12 cellular contexts compared by ENCODE assay signal in genomic region chr19:5228932-5229777, GRCh38.
DNase-seq lines count a peak whose midpoint lies in the region; ATAC-seq and TF ChIP-seq lines count a peak whose summit lies in the region.
"Had no signal": no experiment of that assay in that cellular context is flagged by ENCODE, and none has a peak within 500 bp of the region (broad histone marks: within the 10 kb centered on the region; RNA-seq: fewer than 3 reads in every experiment).

No MANE protein-coding gene starts in this region.

- H3K36me3 ChIP-seq in skeletal muscle satellite cell (ENCODE audit: insufficient read depth, low read length): no peaks in the 10 kb centered on the region
- H3K36me3 ChIP-seq: Peyer's patch had no signal

- no peak overlapping the region for H3K27ac ChIP-seq in foreskin keratinocyte
- H3K27ac ChIP-seq: parathyroid adenoma, Peyer's patch had no signal

- H3K9me3 ChIP-seq in skeletal muscle satellite cell (replicated peaks; ENCODE audit: low read length): no peaks in the 10 kb centered on the region
- H3K9me3 ChIP-seq: Peyer's patch had no signal

- peak overlapping the region; percentile 32 for H3K4me3 ChIP-seq in skeletal muscle satellite cell (ENCODE audit: low read length)

- no peaks in the 10 kb centered on the region for H3K4me1 ChIP-seq in foreskin keratinocyte
- no peaks in the 10 kb centered on the region for H3K4me1 ChIP-seq in skeletal muscle satellite cell (ENCODE audit: control insufficient read depth, insufficient read depth, low read length)
- H3K4me1 ChIP-seq: parathyroid adenoma, Peyer's patch had no signal

- DNase-seq in DMS53 (lab: John Stamatoyannopoulos, UW): peak; percentile 46
- DNase-seq in DMS53 treated with DMSO at 0.1 percent for 48 hours (lab: John Stamatoyannopoulos, UW; ENCODE audit: unreplicated experiment): no peak
- peak; percentile 55 for DNase-seq in NCI-H69 (lab: John Stamatoyannopoulos, UW)
- DNase-seq in foreskin keratinocyte: no peak
- no peak for DNase-seq in activated CD8-positive, alpha-beta memory T cell treated with anti-CD3 and anti-CD28 coated beads for 24 hours
- no peak for DNase-seq in islet precursor cell
- no peak for DNase-seq in NCI-H187 (lab: John Stamatoyannopoulos, UW)
- DNase-seq: activated CD4-positive, CD25-positive, alpha-beta regulatory T cell treated with anti-CD3 and anti-CD28 coated beads, Interleukin-2, amount 50 U/mL, for 72 hours; GF-D8 had no signal

- H3K27me3 ChIP-seq in foreskin keratinocyte (peaks cover 13% of the 10 kb centered on the region), skeletal muscle satellite cell (ENCODE audit: control insufficient read depth, insufficient read depth, low read length) (no peaks in the 10 kb centered on the region)
- H3K27me3 ChIP-seq: Peyer's patch had no signal

- ATAC-seq in foreskin keratinocyte: peak; percentile 31

- H3K4me2 ChIP-seq in skeletal muscle satellite cell (ENCODE audit: low read length): peak overlapping the region; percentile 74

- no peak overlapping the region for H3K9ac ChIP-seq in skeletal muscle satellite cell (ENCODE audit: low read depth, low read length)
- H3K9ac ChIP-seq: parathyroid adenoma had no signal

- no peak for TF ChIP-seq CTCF in foreskin keratinocyte (conservative IDR thresholded peaks at IDR 0.05)

Comparison
In these comparisons a context has a peak if more than half of its experiments do, and no peak if none do; other contexts are left out.
1. DNase-seq: peak in DMS53 (single experiment) and NCI-H69 (single experiment); none in DMS53 treated with DMSO at 0.1 percent for 48 hours (single experiment), foreskin keratinocyte (0 of 2), activated CD8-positive, alpha-beta memory T cell treated with anti-CD3 and anti-CD28 coated beads for 24 hours (single experiment), islet precursor cell (single experiment) and NCI-H187 (0 of 2).